1 cellular context compared by ENCODE assay signal in the genomic region with DNA sequence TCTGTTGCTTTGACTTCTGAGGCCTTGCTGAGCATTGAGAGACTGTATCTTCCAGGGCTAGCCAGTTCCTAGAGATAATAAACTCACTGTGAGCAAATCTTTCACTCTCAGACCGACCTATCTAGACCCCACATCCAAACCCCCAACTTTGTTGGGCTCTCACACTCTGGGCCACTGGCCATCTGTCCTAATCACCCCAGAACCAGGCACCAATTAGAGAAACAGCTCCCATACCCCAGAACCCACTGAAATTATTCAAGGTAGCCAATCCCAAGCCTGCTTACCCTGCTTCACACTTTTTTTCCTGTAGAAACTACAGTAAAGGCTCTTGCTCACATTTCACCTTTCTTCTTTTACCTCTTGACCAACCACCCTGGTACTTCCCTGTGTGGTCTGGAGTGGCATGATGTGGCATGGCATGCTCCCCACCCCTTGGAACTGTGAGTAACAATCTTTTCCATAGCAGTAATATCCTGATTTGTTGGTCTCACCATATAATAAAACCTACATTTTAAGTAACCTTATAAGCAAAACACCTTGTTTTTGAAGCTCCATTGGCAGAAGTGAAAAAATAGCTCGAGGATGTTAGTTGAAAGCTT.
TF ChIP-seq lines count a peak whose summit lies in the region.

No MANE protein-coding gene starts in this region.

TF ChIP-seq in K562, 482 proteins besides CTCF, POLR2A, EP300 and RAD21 (continued from another document and continues in another):
- TF ChIP-seq, protein P1, sequence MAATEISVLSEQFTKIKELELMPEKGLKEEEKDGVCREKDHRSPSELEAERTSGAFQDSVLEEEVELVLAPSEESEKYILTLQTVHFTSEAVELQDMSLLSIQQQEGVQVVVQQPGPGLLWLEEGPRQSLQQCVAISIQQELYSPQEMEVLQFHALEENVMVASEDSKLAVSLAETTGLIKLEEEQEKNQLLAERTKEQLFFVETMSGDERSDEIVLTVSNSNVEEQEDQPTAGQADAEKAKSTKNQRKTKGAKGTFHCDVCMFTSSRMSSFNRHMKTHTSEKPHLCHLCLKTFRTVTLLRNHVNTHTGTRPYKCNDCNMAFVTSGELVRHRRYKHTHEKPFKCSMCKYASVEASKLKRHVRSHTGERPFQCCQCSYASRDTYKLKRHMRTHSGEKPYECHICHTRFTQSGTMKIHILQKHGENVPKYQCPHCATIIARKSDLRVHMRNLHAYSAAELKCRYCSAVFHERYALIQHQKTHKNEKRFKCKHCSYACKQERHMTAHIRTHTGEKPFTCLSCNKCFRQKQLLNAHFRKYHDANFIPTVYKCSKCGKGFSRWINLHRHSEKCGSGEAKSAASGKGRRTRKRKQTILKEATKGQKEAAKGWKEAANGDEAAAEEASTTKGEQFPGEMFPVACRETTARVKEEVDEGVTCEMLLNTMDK (IDR thresholded peaks at IDR 0.05; ENCODE audit: borderline replicate concordance, insufficient read depth, low read depth, low read length, poor library complexity, severe bottlenecking) = no peak
- TF ChIP-seq PHF21A (IDR thresholded peaks at IDR 0.05; ENCODE audit: borderline replicate concordance, low read depth) (no peak), SMC3 (conservative IDR thresholded peaks at IDR 0.05; ENCODE audit: insufficient read depth, low read depth, low read length) (no peak), FUS (optimal IDR thresholded peaks at IDR 0.05; ENCODE audit: low read depth, low read length) (no peak), ARNT (IDR thresholded peaks at IDR 0.05) (0 out of 4 replicates have a peak, but pooled peaks of 1 of the 2 experiments have one; percentile 53), TRIM24 (IDR thresholded peaks at IDR 0.05) (peak; percentile 87), STAT5A (IDR thresholded peaks at IDR 0.05; ENCODE audit: borderline replicate concordance, low read length) (peak; percentile 77), MITF (IDR thresholded peaks at IDR 0.05) (no peak), SREBF1 (IDR thresholded peaks at IDR 0.05; ENCODE audit: borderline replicate concordance, low read depth, low read length) (no peak), HMBOX1 (IDR thresholded peaks at IDR 0.05) (no peak), POLR2G (IDR thresholded peaks at IDR 0.05; ENCODE audit: low read depth, low read length) (no peak), FOXA1 (IDR thresholded peaks at IDR 0.05; ENCODE audit: borderline replicate concordance) (no peak), ZNF830 (CRISPR knock-in tag; IDR thresholded peaks at IDR 0.05) (no peak), RFX1 (IDR thresholded peaks at IDR 0.05) (no peak), ZNF41 (CRISPR knock-in tag; conservative IDR thresholded peaks at IDR 0.05) (no peak), ZNF449 (CRISPR knock-in tag; IDR thresholded peaks at IDR 0.05) (no peak), MGA (IDR thresholded peaks at IDR 0.05) (no peak), TRIM28 (IDR thresholded peaks at IDR 0.05) (no peak), POLR2AphosphoS5 (IDR thresholded peaks at IDR 0.05; ENCODE audit: control insufficient read depth, insufficient read depth, low read depth, low read length) (peak; percentile 81; the same call in 1 of the 2 replicates), MAFK (IDR thresholded peaks at IDR 0.05; ENCODE audit: low read length) (no peak), UBTF (IDR thresholded peaks at IDR 0.05; ENCODE audit: borderline replicate concordance in 1 of 2, low read depth in 2 of 2, low read length in 2 of 2) (no peak), MTA1 (IDR thresholded peaks at IDR 0.05; ENCODE audit: borderline replicate concordance) (no peak), STAT5B (CRISPR knock-in tag; IDR thresholded peaks at IDR 0.05) (no peak), ZNF507 (tag; conservative IDR thresholded peaks at IDR 0.05) (no peak), CHD2 (IDR thresholded peaks at IDR 0.05; ENCODE audit: low read depth, low read length) (no peak), ZNF778 (CRISPR knock-in tag; IDR thresholded peaks at IDR 0.05) (no peak), CREM (IDR thresholded peaks at IDR 0.05; ENCODE audit: low read depth) (no peak), KLF16 (IDR thresholded peaks at IDR 0.05) (peak; percentile 71)
- TF ChIP-seq, protein P2, sequence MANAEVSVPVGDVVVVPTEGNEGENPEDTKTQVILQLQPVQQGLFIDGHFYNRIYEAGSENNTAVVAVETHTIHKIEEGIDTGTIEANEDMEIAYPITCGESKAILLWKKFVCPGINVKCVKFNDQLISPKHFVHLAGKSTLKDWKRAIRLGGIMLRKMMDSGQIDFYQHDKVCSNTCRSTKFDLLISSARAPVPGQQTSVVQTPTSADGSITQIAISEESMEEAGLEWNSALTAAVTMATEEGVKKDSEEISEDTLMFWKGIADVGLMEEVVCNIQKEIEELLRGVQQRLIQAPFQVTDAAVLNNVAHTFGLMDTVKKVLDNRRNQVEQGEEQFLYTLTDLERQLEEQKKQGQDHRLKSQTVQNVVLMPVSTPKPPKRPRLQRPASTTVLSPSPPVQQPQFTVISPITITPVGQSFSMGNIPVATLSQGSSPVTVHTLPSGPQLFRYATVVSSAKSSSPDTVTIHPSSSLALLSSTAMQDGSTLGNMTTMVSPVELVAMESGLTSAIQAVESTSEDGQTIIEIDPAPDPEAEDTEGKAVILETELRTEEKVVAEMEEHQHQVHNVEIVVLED (CRISPR knock-in tag; IDR thresholded peaks at IDR 0.05) = no peak
- TF ChIP-seq, protein P3, sequence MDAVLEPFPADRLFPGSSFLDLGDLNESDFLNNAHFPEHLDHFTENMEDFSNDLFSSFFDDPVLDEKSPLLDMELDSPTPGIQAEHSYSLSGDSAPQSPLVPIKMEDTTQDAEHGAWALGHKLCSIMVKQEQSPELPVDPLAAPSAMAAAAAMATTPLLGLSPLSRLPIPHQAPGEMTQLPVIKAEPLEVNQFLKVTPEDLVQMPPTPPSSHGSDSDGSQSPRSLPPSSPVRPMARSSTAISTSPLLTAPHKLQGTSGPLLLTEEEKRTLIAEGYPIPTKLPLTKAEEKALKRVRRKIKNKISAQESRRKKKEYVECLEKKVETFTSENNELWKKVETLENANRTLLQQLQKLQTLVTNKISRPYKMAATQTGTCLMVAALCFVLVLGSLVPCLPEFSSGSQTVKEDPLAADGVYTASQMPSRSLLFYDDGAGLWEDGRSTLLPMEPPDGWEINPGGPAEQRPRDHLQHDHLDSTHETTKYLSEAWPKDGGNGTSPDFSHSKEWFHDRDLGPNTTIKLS (IDR thresholded peaks at IDR 0.05; ENCODE audit: borderline replicate concordance, low read depth) = no peak
